In the genomic region with DNA sequence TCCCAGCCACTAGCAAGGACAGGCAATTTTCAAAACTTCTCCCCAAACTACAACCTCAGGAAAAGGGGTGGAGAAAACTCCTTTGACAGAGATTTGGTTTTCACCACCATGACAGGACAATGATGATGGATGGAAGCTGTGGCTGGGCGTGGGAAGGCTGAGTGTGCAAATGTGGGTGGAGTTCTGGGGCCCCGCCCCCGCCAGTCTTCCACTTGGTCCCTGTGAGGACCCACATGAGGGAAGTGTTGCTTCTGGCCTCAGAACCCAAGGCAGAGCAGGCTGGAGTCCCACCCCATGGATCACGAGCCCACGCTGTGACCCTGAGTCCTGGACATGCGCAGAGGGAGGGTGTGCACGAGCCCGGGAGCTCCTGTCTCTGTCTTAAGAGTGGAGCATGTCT, we compare ENCODE assay signal across 17 cellular contexts. TPM values are rescaled to one million over a fixed set of nuclear protein-coding genes. Genes with fewer than 3 reads are reported as not detected.
DNase-seq lines count a peak whose midpoint lies in the region; ATAC-seq and TF ChIP-seq lines count a peak whose summit lies in the region.
"Had no signal": no experiment of that assay in that cellular context is flagged by ENCODE, and none has a peak within 500 bp of the region (broad histone marks: within the 10 kb centered on the region; RNA-seq: fewer than 3 reads in every experiment).

No MANE protein-coding gene starts in this region.

- CTCF ChIA-PET in activated CD8-positive, alpha-beta T cell treated with anti-CD3 and anti-CD28 coated beads, Interleukin-2, amount 10 ng/mL, durations not matched to agents 7 days and 5 days (lab: Charles Lee): interaction anchor here (2.2 kb wide), 1 partner anchor 16 kb away, joined by 6 read pairs; no protein-coding TSS in a partner anchor

- no peaks in the 10 kb centered on the region for H3K36me3 ChIP-seq in right atrium auricular region
- H3K36me3 ChIP-seq in upper lobe of left lung: no peaks in the 10 kb centered on the region
- H3K36me3 ChIP-seq: heart left ventricle, pancreas had no signal

- no peak for TF ChIP-seq EP300 in upper lobe of left lung (IDR thresholded peaks at IDR 0.05)

- POLR2A ChIA-PET in activated CD8-positive, alpha-beta T cell treated with anti-CD3 and anti-CD28 coated beads, Interleukin-2, amount 10 ng/mL, durations not matched to agents 7 days and 5 days (lab: Charles Lee): no interaction called here

- peak overlapping the region; percentile 69 for H3K27ac Mint-ChIP-seq in activated CD8-positive, alpha-beta T cell treated with anti-CD3 and anti-CD28 coated beads, Interleukin-2, amount 10 ng/mL, durations not matched to agents 7 days and 5 days
- H3K27ac Mint-ChIP-seq: dendritic cell treated with granulocyte-macrophage colony-stimulating factor and Interleukin-4, amounts not matched to agents 40 ng/mL and 50 ng/mL, for 4 days had no signal

- no peaks in the 10 kb centered on the region for H3K9me3 Mint-ChIP-seq in activated CD8-positive, alpha-beta T cell treated with anti-CD3 and anti-CD28 coated beads, Interleukin-2, amount 10 ng/mL, durations not matched to agents 7 days and 5 days (ENCODE audit: insufficient read depth)
- H3K9me3 Mint-ChIP-seq: H9 had no signal

- no peak overlapping the region for H3K27ac ChIP-seq in right atrium auricular region
- H3K27ac ChIP-seq in upper lobe of left lung: no peak overlapping the region
- H3K27ac ChIP-seq: heart left ventricle, VCaP had no signal

- peaks cover 40% of the 10 kb centered on the region for H3K4me1 Mint-ChIP-seq in activated CD8-positive, alpha-beta T cell treated with anti-CD3 and anti-CD28 coated beads, Interleukin-2, amount 10 ng/mL, durations not matched to agents 7 days and 5 days (ENCODE audit: low read depth)

- H3K4me3 ChIP-seq in right atrium auricular region: no peak overlapping the region
- H3K4me3 ChIP-seq in upper lobe of left lung: no peak overlapping the region
- H3K4me3 ChIP-seq: heart left ventricle, pancreas, smooth muscle cell had no signal

- WGBS in upper lobe of left lung, 2 donors: 45 to 68% methylated on average over 3 to 8 of the region's 8 CpGs

- TF ChIP-seq CTCF in right atrium auricular region (IDR thresholded peaks at IDR 0.05) (no peak), upper lobe of left lung (IDR thresholded peaks at IDR 0.05) (no peak)

- ATAC-seq in Right ventricle myocardium inferior: peak; percentile 33
- ATAC-seq in activated CD8-positive, alpha-beta T cell treated with anti-CD3 and anti-CD28 coated beads, Interleukin-2, amount 10 ng/mL, durations not matched to agents 7 days and 5 days: no peak
- ATAC-seq in upper lobe of left lung (ENCODE audit: low FRiP score in 2 of 2): no peak
- ATAC-seq in GM21717 (IDR thresholded peaks at IDR 0.05; ENCODE audit: unreplicated experiment): no peak
- ATAC-seq in GM19023 (IDR thresholded peaks at IDR 0.05; ENCODE audit: unreplicated experiment): no peak
- ATAC-seq: heart left ventricle, pancreas had no signal

- intact Hi-C loops in Right ventricle myocardium inferior (cut with DNase I): no loop called here

- no peaks in the 10 kb centered on the region for H3K36me3 Mint-ChIP-seq in activated CD8-positive, alpha-beta T cell treated with anti-CD3 and anti-CD28 coated beads, Interleukin-2, amount 10 ng/mL, durations not matched to agents 7 days and 5 days (ENCODE audit: low read depth)

- DNase-seq in Right ventricle myocardium inferior (ENCODE audit: missing footprints) (peak; percentile 68), right atrium auricular region (ENCODE audit: low spot score) (no peak), NCI-H82 (lab: John Stamatoyannopoulos, UW) (peak; percentile 78), upper lobe of left lung (peak; percentile 36 to 53), LoVo (ENCODE audit: low spot score) (no peak)
- DNase-seq in activated CD8-positive, alpha-beta T cell treated with anti-CD3 and anti-CD28 coated beads, Interleukin-2, amount 10 ng/mL, durations not matched to agents 7 days and 5 days: no peak
- DNase-seq: H9, heart left ventricle, NCI-H1930, NCI-H748 treated with DMSO at 0.1 percent for 48 hours had no signal

- H3K27me3 ChIP-seq in right atrium auricular region: no peaks in the 10 kb centered on the region
- H3K27me3 ChIP-seq in upper lobe of left lung: no peaks in the 10 kb centered on the region
- H3K27me3 ChIP-seq: pancreas had no signal

- no peaks in the 10 kb centered on the region for H3K27me3 Mint-ChIP-seq in activated CD8-positive, alpha-beta T cell treated with anti-CD3 and anti-CD28 coated beads, Interleukin-2, amount 10 ng/mL, durations not matched to agents 7 days and 5 days (ENCODE audit: low read depth)

- H3K4me1 ChIP-seq in right atrium auricular region: no peaks in the 10 kb centered on the region
- H3K4me1 ChIP-seq in upper lobe of left lung: peaks cover 5 to 15% (median 9%) of the 10 kb centered on the region in 4 donors
- H3K4me1 ChIP-seq: pancreas had no signal

- H3K9me3 ChIP-seq in right atrium auricular region: no peaks in the 10 kb centered on the region
- H3K9me3 ChIP-seq in upper lobe of left lung: no peaks in the 10 kb centered on the region
- H3K9me3 ChIP-seq: heart left ventricle, pancreas had no signal

- H3K4me3 Mint-ChIP-seq in activated CD8-positive, alpha-beta T cell treated with anti-CD3 and anti-CD28 coated beads, Interleukin-2, amount 10 ng/mL, durations not matched to agents 7 days and 5 days: no peak overlapping the region
- H3K4me3 Mint-ChIP-seq: dendritic cell treated with granulocyte-macrophage colony-stimulating factor and Interleukin-4, amounts not matched to agents 40 ng/mL and 50 ng/mL, for 4 days; H9 had no signal

- no peak for TF ChIP-seq POLR2A in upper lobe of left lung (IDR thresholded peaks at IDR 0.05)

RNA-seq across cellular contexts. Expression of a gene that starts 21.5 kb away (rescaled TPM):
- total RNA-seq in Right ventricle myocardium inferior (10.0 TPM), right atrium auricular region (10 to 100 TPM in 1 of 2 donors, 1 to 10 TPM in 1; 8.4 to 11.1 TPM), upper lobe of left lung (10 to 100 TPM in 2 of 6 donors, 1 to 10 TPM in 4; 6.4 to 22.0 (median 8.5) TPM)
- total RNA-seq in activated CD8-positive, alpha-beta T cell treated with anti-CD3 and anti-CD28 coated beads, Interleukin-2, amount 10 ng/mL, durations not matched to agents 7 days and 5 days: 10 to 100 TPM; 18.3 to 19.2 TPM

RNA-seq across cellular contexts. Expression of a gene that starts 29.9 kb away (rescaled TPM):
- 22.5 TPM for total RNA-seq in Right ventricle myocardium inferior
- total RNA-seq in right atrium auricular region: 10 to 100 TPM; 17.3 to 31.2 TPM
- 10 to 100 TPM; 67.0 to 76.6 TPM for total RNA-seq in activated CD8-positive, alpha-beta T cell treated with anti-CD3 and anti-CD28 coated beads, Interleukin-2, amount 10 ng/mL, durations not matched to agents 7 days and 5 days
- total RNA-seq in upper lobe of left lung: 100 to 1,000 TPM in 2 of 6 donors, 10 to 100 TPM in 4; 63.8 to 166 (median 74.9) TPM

RNA-seq across cellular contexts. Expression of a gene that starts 42.1 kb away (rescaled TPM):
- total RNA-seq in Right ventricle myocardium inferior (5.5 TPM), right atrium auricular region (1 to 10 TPM; 4.2 to 5.7 TPM), upper lobe of left lung (1 to 10 TPM in 4 of 6 donors, under 1 TPM in 1, not detected in 1; 0.57 to 8.4 (median 2.1) TPM)
- not detected for total RNA-seq in activated CD8-positive, alpha-beta T cell treated with anti-CD3 and anti-CD28 coated beads, Interleukin-2, amount 10 ng/mL, durations not matched to agents 7 days and 5 days
- total RNA-seq: mononuclear cell had no signal

Comparison
In these comparisons a context has a peak if more than half of its experiments do, and no peak if none do; other contexts are left out.
1. DNase-seq: peak in Right ventricle myocardium inferior (single experiment), NCI-H82 (single experiment) and upper lobe of left lung (2 of 2); none in right atrium auricular region (single experiment), activated CD8-positive, alpha-beta T cell treated with anti-CD3 and anti-CD28 coated beads, Interleukin-2, amount 10 ng/mL, durations not matched to agents 7 days and 5 days (single experiment) and LoVo (single experiment).